ENCODE assay signal across 23 cellular contexts in genomic region chr7:73919694-73920375, GRCh38. TPM values are rescaled to one million over a fixed set of nuclear protein-coding genes. Genes with fewer than 3 reads are reported as not detected.
"Had no signal": no experiment of that assay in that cellular context is flagged by ENCODE, and none has a peak within 500 bp of the region (broad histone marks: within the 10 kb centered on the region; RNA-seq: fewer than 3 reads in every experiment).

No MANE protein-coding gene starts in this region.

- H3K27ac Mint-ChIP-seq: activated naive CD4-positive, alpha-beta T cell treated with anti-CD3 and anti-CD28 coated beads, Interleukin-2, amount 50 U/mL, for 24 hours; activated T-cell treated with anti-CD3 and anti-CD28 coated beads, Interleukin-2, amount 50 U/mL, for 24 hours; naive thymus-derived CD4-positive, alpha-beta T cell had no signal

- H3K27ac ChIP-seq: colonic mucosa, heart left ventricle, thoracic aorta had no signal

- H3K4me1 Mint-ChIP-seq: activated naive CD4-positive, alpha-beta T cell treated with anti-CD3 and anti-CD28 coated beads, Interleukin-2, amount 50 U/mL, for 24 hours; naive thymus-derived CD4-positive, alpha-beta T cell had no signal

- H3K9me3 ChIP-seq: colonic mucosa, heart left ventricle, mucosa of descending colon, thoracic aorta had no signal

- ATAC-seq: heart left ventricle; left lobe of liver; mucosa of descending colon; naive thymus-derived CD4-positive, alpha-beta T cell; sciatic nerve had no signal

- H3K4me1 ChIP-seq: colonic mucosa had no signal

- H3K36me3 Mint-ChIP-seq: activated naive CD4-positive, alpha-beta T cell treated with anti-CD3 and anti-CD28 coated beads, Interleukin-2, amount 50 U/mL, for 24 hours had no signal

- H3K9me3 Mint-ChIP-seq: activated naive CD4-positive, alpha-beta T cell treated with anti-CD3 and anti-CD28 coated beads, Interleukin-2, amount 50 U/mL, for 24 hours; activated T-cell treated with anti-CD3 and anti-CD28 coated beads, Interleukin-2, amount 50 U/mL, for 24 hours had no signal

- H3K27me3 ChIP-seq: colonic mucosa had no signal

- FAIRE-seq: frontal cortex, urothelium cell line had no signal

- DNase-seq: activated CD4-positive, alpha-beta T cell treated with anti-CD3 and anti-CD28 coated beads, Interleukin-2, amount 50 U/mL, for 48 hours; activated CD4-positive, CD25-positive, alpha-beta regulatory T cell treated with anti-CD3 and anti-CD28 coated beads, Interleukin-2, amount 50 U/mL, for 72 hours; activated effector memory CD4-positive, alpha-beta T cell treated with Interleukin-2 at 50 U/mL for 16 hours; activated T-cell treated with anti-CD3 and anti-CD28 coated beads, Interleukin-2, amount 50 U/mL, for 24 hours; amniotic stem cell; caudate nucleus; colonic mucosa; heart left ventricle; mammary epithelial cell; mucosa of descending colon; naive thymus-derived CD4-positive, alpha-beta T cell; stimulated activated CD4-positive, alpha-beta T cell treated with anti-CD3 and anti-CD28 coated beads, Interleukin-1b, Interleukin-23, amount 100 ng/mL, for 48 hours; T1000 had no signal

- H3K36me3 ChIP-seq: colonic mucosa, heart left ventricle, thoracic aorta had no signal

- H3K4me3 ChIP-seq: colonic mucosa, heart left ventricle, mucosa of descending colon, thoracic aorta had no signal

- H3K4me3 Mint-ChIP-seq: activated naive CD4-positive, alpha-beta T cell treated with anti-CD3 and anti-CD28 coated beads, Interleukin-2, amount 50 U/mL, for 24 hours; activated T-cell treated with anti-CD3 and anti-CD28 coated beads, Interleukin-2, amount 50 U/mL, for 24 hours; naive thymus-derived CD4-positive, alpha-beta T cell had no signal

RNA-seq across cellular contexts. Expression of gene TMEM270, which starts 58.9 kb away (rescaled TPM):
- total RNA-seq: colonic mucosa; fibroblast of lung; frontal cortex; heart left ventricle; left lobe of liver; mammary epithelial cell; mucosa of descending colon; naive thymus-derived CD4-positive, alpha-beta T cell; omental fat pad; pulmonary artery endothelial cell; sciatic nerve; SK-MEL-5; thoracic aorta had no signal
- polyA plus RNA-seq: fibroblast of lung; heart left ventricle; mammary epithelial cell; naive thymus-derived CD4-positive, alpha-beta T cell had no signal
